In the genomic region with DNA sequence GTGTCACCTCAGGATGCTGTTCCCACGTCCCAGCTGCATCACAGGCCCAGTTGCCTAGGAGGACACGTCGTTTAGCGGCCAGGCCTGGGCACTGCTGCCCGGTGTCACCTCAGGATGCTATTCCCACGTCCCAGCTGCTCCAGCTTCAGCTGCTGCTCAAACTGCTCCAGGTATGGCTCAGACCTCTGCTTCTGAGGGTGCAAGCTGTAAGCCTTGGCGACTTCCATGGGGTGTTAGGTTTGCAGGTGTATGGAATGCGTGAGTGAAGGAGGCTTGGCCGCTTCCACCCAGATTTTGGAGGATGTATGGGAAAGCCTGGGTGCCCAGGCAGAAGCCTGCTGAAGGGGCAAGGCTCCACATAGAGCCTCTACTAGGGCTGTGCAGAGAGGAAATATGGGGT, we compare ENCODE assay signal across 36 cellular contexts.
"Had no signal": no experiment of that assay in that cellular context is flagged by ENCODE, and none has a peak within 500 bp of the region (broad histone marks: within the 10 kb centered on the region; RNA-seq: fewer than 3 reads in every experiment).

No MANE protein-coding gene starts in this region.

- H3K4me1 Mint-ChIP-seq: activated CD4-positive, alpha-beta T cell treated with anti-CD3 and anti-CD28 coated beads, Interleukin-2, amount 10 ng/mL, durations not matched to agents 24 days and 14 days; activated naive CD8-positive, alpha-beta T cell treated with anti-CD3 and anti-CD28 coated beads for 36 hours; activated T-helper 17 cell treated with anti-CD3 and anti-CD28 coated beads, Interleukin-2, amount 50 U/mL, for 72 hours had no signal

- H3K27ac ChIP-seq: adrenal gland, body of pancreas, brain microvascular endothelial cell, breast epithelium, WERI-Rb-1 had no signal

- H3K27me3 ChIP-seq: adrenal gland, body of pancreas, brain microvascular endothelial cell, breast epithelium had no signal

- H3K9me3 ChIP-seq: adrenal gland, body of pancreas, breast epithelium had no signal

- H3K36me3 ChIP-seq: adrenal gland, brain microvascular endothelial cell, breast epithelium, WERI-Rb-1 had no signal

- DNase-seq: activated CD4-positive, alpha-beta memory T cell treated with anti-CD3 and anti-CD28 coated beads for 36 hours; activated CD4-positive, alpha-beta T cell treated with anti-CD3 and anti-CD28 coated beads for 4 hours; activated CD4-positive, alpha-beta T cell treated with anti-CD3 and anti-CD28 coated beads, Interleukin-2, amount 10 ng/mL, durations not matched to agents 24 days and 14 days; activated CD4-positive, alpha-beta T cell treated with anti-CD3 and anti-CD28 coated beads, Interleukin-2, amount 50 U/mL, for 1 hour; activated CD4-positive, alpha-beta T cell treated with anti-CD3 and anti-CD28 coated beads, Interleukin-2, amount 50 U/mL, for 4 hours; activated CD4-positive, CD25-positive, alpha-beta regulatory T cell treated with anti-CD3 and anti-CD28 coated beads, Interleukin-2, amount 50 U/mL, for 72 hours; activated CD8-positive, alpha-beta memory T cell treated with anti-CD3 and anti-CD28 coated beads, Interleukin-2, amount 50 U/mL, for 4 hours; activated CD8-positive, alpha-beta T cell treated with anti-CD3 and anti-CD28 coated beads for 36 hours; activated effector memory CD4-positive, alpha-beta T cell treated with anti-CD3 and anti-CD28 coated beads, Interleukin-2, amount 50 U/mL, for 16 hours; activated gamma-delta T cell treated with Interleukin-2 at 50 U/mL for 16 hours; activated naive CD4-positive, alpha-beta T cell; activated naive CD4-positive, alpha-beta T cell treated with anti-CD3 and anti-CD28 coated beads for 36 hours; activated naive CD4-positive, alpha-beta T cell treated with anti-CD3 and anti-CD28 coated beads, Interleukin-2, amount 50 U/mL, for 16 hours; activated naive CD8-positive, alpha-beta T cell treated with anti-CD3 and anti-CD28 coated beads for 36 hours; activated T-cell treated with anti-CD3 and anti-CD28 coated beads for 4 hours; activated T-cell treated with anti-CD3 and anti-CD28 coated beads, Interleukin-2, amount 50 U/mL, for 1 hour; activated T-cell treated with anti-CD3 and anti-CD28 coated beads, Interleukin-2, amount 50 U/mL, for 4 hours; activated T-cell treated with anti-CD3 and anti-CD28 coated beads, Interleukin-2, amount 50 U/mL, for 72 hours; adrenal gland; amniotic stem cell; aorta; body of pancreas; brain microvascular endothelial cell; central memory CD4-positive, alpha-beta T cell; SW 1271; T-helper 1 cell; T-helper 2 cell; T-helper 9 cell; WERI-Rb-1 had no signal

- H3K4me1 ChIP-seq: adrenal gland, body of pancreas, breast epithelium had no signal

- H3K27me3 Mint-ChIP-seq: activated CD4-positive, alpha-beta T cell treated with anti-CD3 and anti-CD28 coated beads, Interleukin-2, amount 10 ng/mL, durations not matched to agents 24 days and 14 days had no signal

- H3K27ac Mint-ChIP-seq: activated CD4-positive, alpha-beta memory T cell treated with anti-CD3 and anti-CD28 coated beads for 36 hours; activated CD4-positive, alpha-beta T cell treated with anti-CD3 and anti-CD28 coated beads, Interleukin-2, amount 10 ng/mL, durations not matched to agents 24 days and 14 days; activated CD8-positive, alpha-beta T cell treated with anti-CD3 and anti-CD28 coated beads for 36 hours; activated naive CD4-positive, alpha-beta T cell treated with anti-CD3 and anti-CD28 coated beads for 36 hours; activated naive CD4-positive, alpha-beta T cell treated with anti-CD3 and anti-CD28 coated beads, Interleukin-2, amount 50 U/mL, for 72 hours; activated naive CD8-positive, alpha-beta T cell treated with anti-CD3 and anti-CD28 coated beads for 36 hours; activated T-cell treated with anti-CD3 and anti-CD28 coated beads, Interleukin-2, amount 50 U/mL, for 72 hours; activated T-helper 1 cell treated with anti-CD3 and anti-CD28 coated beads, Interleukin-12 subunit alpha, Interleukin-12 subunit beta, Interleukin-2, Interleukin-4 antibody, amounts not matched to agents 30 ng/mL and 10 ng/mL and 1 ng/mL, durations not matched to agents 14 hours and 24 hours and 36 hours; activated T-helper 17 cell treated with anti-CD3 and anti-CD28 coated beads, Interleukin-2, amount 50 U/mL, for 72 hours; T-helper 1 cell treated with Interleukin-12 subunit alpha and Interleukin-12 subunit beta and Interleukin-4 antibody, amounts not matched to agents 30 μg/mL and 1 μg/mL, for 36 hours; T-helper 2 cell treated with Interferon-gamma antibody and Interleukin-4, amounts not matched to agents 5 μg/mL and 100 μg/mL, for 36 hours; WTC11 had no signal

- H3K36me3 Mint-ChIP-seq: activated CD4-positive, alpha-beta memory T cell treated with anti-CD3 and anti-CD28 coated beads for 36 hours; activated naive CD4-positive, alpha-beta T cell treated with anti-CD3 and anti-CD28 coated beads, Interleukin-2, amount 50 U/mL, for 72 hours; activated naive CD8-positive, alpha-beta T cell treated with anti-CD3 and anti-CD28 coated beads for 36 hours; WTC11 had no signal

- ATAC-seq: activated CD8-positive, alpha-beta T cell treated with anti-CD3 and anti-CD28 coated beads for 36 hours; activated naive CD4-positive, alpha-beta T cell treated with anti-CD3 and anti-CD28 coated beads, Interleukin-2, amount 50 U/mL, for 72 hours; activated T-cell treated with anti-CD3 and anti-CD28 coated beads, Interleukin-2, amount 50 U/mL, for 4 hours; activated T-cell treated with anti-CD3 and anti-CD28 coated beads, Interleukin-2, amount 50 U/mL, for 72 hours; activated T-helper 17 cell treated with anti-CD3 and anti-CD28 coated beads, Interleukin-2, amount 50 U/mL, for 72 hours; body of pancreas; WTC11 had no signal

- H3K4me3 Mint-ChIP-seq: activated CD4-positive, alpha-beta memory T cell treated with anti-CD3 and anti-CD28 coated beads for 36 hours; activated CD4-positive, alpha-beta T cell treated with anti-CD3 and anti-CD28 coated beads, Interleukin-2, amount 10 ng/mL, durations not matched to agents 24 days and 14 days; activated CD8-positive, alpha-beta T cell treated with anti-CD3 and anti-CD28 coated beads for 36 hours; activated naive CD4-positive, alpha-beta T cell treated with anti-CD3 and anti-CD28 coated beads for 36 hours; activated naive CD8-positive, alpha-beta T cell treated with anti-CD3 and anti-CD28 coated beads for 36 hours; activated T-cell treated with anti-CD3 and anti-CD28 coated beads, Interleukin-2, amount 50 U/mL, for 4 hours; activated T-cell treated with anti-CD3 and anti-CD28 coated beads, Interleukin-2, amount 50 U/mL, for 72 hours; activated T-helper 1 cell treated with anti-CD3 and anti-CD28 coated beads, Interleukin-12 subunit alpha, Interleukin-12 subunit beta, Interleukin-2, Interleukin-4 antibody, amounts not matched to agents 30 ng/mL and 10 ng/mL and 1 ng/mL, durations not matched to agents 14 hours and 24 hours and 36 hours; activated T-helper 17 cell treated with anti-CD3 and anti-CD28 coated beads, Interleukin-2, amount 50 U/mL, for 72 hours; T-helper 1 cell treated with Interleukin-12 subunit alpha and Interleukin-12 subunit beta and Interleukin-4 antibody, amounts not matched to agents 30 μg/mL and 1 μg/mL, for 36 hours; T-helper 2 cell treated with Interferon-gamma antibody and Interleukin-4, amounts not matched to agents 5 μg/mL and 100 μg/mL, for 36 hours; WTC11 had no signal

- H3K4me3 ChIP-seq: adrenal gland, body of pancreas, breast epithelium had no signal

- H3K9me3 Mint-ChIP-seq: activated CD4-positive, alpha-beta memory T cell treated with anti-CD3 and anti-CD28 coated beads for 36 hours; activated CD4-positive, alpha-beta T cell treated with anti-CD3 and anti-CD28 coated beads, Interleukin-2, amount 10 ng/mL, durations not matched to agents 24 days and 14 days; activated CD8-positive, alpha-beta T cell treated with anti-CD3 and anti-CD28 coated beads for 36 hours; activated naive CD4-positive, alpha-beta T cell treated with anti-CD3 and anti-CD28 coated beads for 36 hours; activated naive CD4-positive, alpha-beta T cell treated with anti-CD3 and anti-CD28 coated beads, Interleukin-2, amount 50 U/mL, for 72 hours; activated naive CD8-positive, alpha-beta T cell treated with anti-CD3 and anti-CD28 coated beads for 36 hours; activated T-cell treated with anti-CD3 and anti-CD28 coated beads, Interleukin-2, amount 50 U/mL, for 4 hours; activated T-cell treated with anti-CD3 and anti-CD28 coated beads, Interleukin-2, amount 50 U/mL, for 72 hours; activated T-helper 1 cell treated with anti-CD3 and anti-CD28 coated beads, Interleukin-12 subunit alpha, Interleukin-12 subunit beta, Interleukin-2, Interleukin-4 antibody, amounts not matched to agents 30 ng/mL and 10 ng/mL and 1 ng/mL, durations not matched to agents 14 hours and 24 hours and 36 hours; activated T-helper 17 cell treated with anti-CD3 and anti-CD28 coated beads, Interleukin-2, amount 50 U/mL, for 72 hours; T-helper 1 cell treated with Interleukin-12 subunit alpha and Interleukin-12 subunit beta and Interleukin-4 antibody, amounts not matched to agents 30 μg/mL and 1 μg/mL, for 36 hours; T-helper 2 cell treated with Interferon-gamma antibody and Interleukin-4, amounts not matched to agents 5 μg/mL and 100 μg/mL, for 36 hours had no signal
